Comparison of ENCODE assay signal across 8 cellular contexts in genomic region chr4:108512615-108513505, GRCh38.
A peak's percentile ranks its signal among the peaks of the same experiment; 100 is the strongest.
DNase-seq lines count a peak whose midpoint lies in the region; ATAC-seq lines count a peak whose summit lies in the region.

No MANE protein-coding gene starts in this region.

- H3K36me3 ChIP-seq in iPS-20b (ENCODE audit: insufficient read depth, low read depth, low read length), result no peaks in the 10 kb centered on the region

- no peak for ATAC-seq in GM21786 (IDR thresholded peaks at IDR 0.05; ENCODE audit: unreplicated experiment)

- H3K4me3 ChIP-seq in iPS-20b (ENCODE audit: low read length), result peak overlapping the region; percentile 29; the same call in 1 of the 2 replicates

- no peaks in the 10 kb centered on the region for H3K36me3 Mint-ChIP-seq in activated naive CD8-positive, alpha-beta T cell

- H3K9me3 Mint-ChIP-seq in activated naive CD8-positive, alpha-beta T cell (ENCODE audit: low read depth), result peaks cover 1% of the 10 kb centered on the region

- H3K9ac ChIP-seq in iPS-20b (ENCODE audit: low read depth, low read length), result no peak overlapping the region

- H3K27ac ChIP-seq in iPS-20b (ENCODE audit: low read length), result no peak overlapping the region

- H3K27ac Mint-ChIP-seq in activated naive CD8-positive, alpha-beta T cell, result peak overlapping the region; percentile 78

- H3K4me1 Mint-ChIP-seq in activated naive CD8-positive, alpha-beta T cell (ENCODE audit: low read depth), result peaks cover 26% of the 10 kb centered on the region

- peak overlapping the region; percentile 83 for H3K4me3 Mint-ChIP-seq in activated naive CD8-positive, alpha-beta T cell

- peak; percentile 1 for DNase-seq in NCI-H2107 treated with DMSO at 0.1 percent for 48 hours (lab: John Stamatoyannopoulos, UW; ENCODE audit: unreplicated experiment)
- no peak for DNase-seq in NCI-H2107 (lab: John Stamatoyannopoulos, UW)
- DNase-seq in NCI-H69 (lab: John Stamatoyannopoulos, UW), result peak; percentile 87
- peak; percentile 41 for DNase-seq in stimulated activated CD4-positive, alpha-beta T cell treated with anti-CD3 and anti-CD28 coated beads, Interleukin-4, amount 100 ng/mL, for 24 hours
- no peak for DNase-seq in middle frontal gyrus (ENCODE audit: extremely low spot score, low spot score)

- no peaks in the 10 kb centered on the region for H3K9me3 ChIP-seq in iPS-20b (ENCODE audit: insufficient read depth, low read depth, low read length)

- H3K27me3 Mint-ChIP-seq in activated naive CD8-positive, alpha-beta T cell, result no peaks in the 10 kb centered on the region

- H3K27me3 ChIP-seq in iPS-20b (ENCODE audit: insufficient read depth, low read length), result peaks cover 25% of the 10 kb centered on the region

- no peaks in the 10 kb centered on the region for H3K4me1 ChIP-seq in iPS-20b (ENCODE audit: insufficient read depth, low read length)

Comparison
In these comparisons a context has a peak if more than half of its experiments do, and no peak if none do; other contexts are left out.
1. DNase-seq: peak in NCI-H2107 treated with DMSO at 0.1 percent for 48 hours (single experiment), NCI-H69 (single experiment) and stimulated activated CD4-positive, alpha-beta T cell treated with anti-CD3 and anti-CD28 coated beads, Interleukin-4, amount 100 ng/mL, for 24 hours (single experiment); none in NCI-H2107 (single experiment) and middle frontal gyrus (single experiment).